In the genomic region with DNA sequence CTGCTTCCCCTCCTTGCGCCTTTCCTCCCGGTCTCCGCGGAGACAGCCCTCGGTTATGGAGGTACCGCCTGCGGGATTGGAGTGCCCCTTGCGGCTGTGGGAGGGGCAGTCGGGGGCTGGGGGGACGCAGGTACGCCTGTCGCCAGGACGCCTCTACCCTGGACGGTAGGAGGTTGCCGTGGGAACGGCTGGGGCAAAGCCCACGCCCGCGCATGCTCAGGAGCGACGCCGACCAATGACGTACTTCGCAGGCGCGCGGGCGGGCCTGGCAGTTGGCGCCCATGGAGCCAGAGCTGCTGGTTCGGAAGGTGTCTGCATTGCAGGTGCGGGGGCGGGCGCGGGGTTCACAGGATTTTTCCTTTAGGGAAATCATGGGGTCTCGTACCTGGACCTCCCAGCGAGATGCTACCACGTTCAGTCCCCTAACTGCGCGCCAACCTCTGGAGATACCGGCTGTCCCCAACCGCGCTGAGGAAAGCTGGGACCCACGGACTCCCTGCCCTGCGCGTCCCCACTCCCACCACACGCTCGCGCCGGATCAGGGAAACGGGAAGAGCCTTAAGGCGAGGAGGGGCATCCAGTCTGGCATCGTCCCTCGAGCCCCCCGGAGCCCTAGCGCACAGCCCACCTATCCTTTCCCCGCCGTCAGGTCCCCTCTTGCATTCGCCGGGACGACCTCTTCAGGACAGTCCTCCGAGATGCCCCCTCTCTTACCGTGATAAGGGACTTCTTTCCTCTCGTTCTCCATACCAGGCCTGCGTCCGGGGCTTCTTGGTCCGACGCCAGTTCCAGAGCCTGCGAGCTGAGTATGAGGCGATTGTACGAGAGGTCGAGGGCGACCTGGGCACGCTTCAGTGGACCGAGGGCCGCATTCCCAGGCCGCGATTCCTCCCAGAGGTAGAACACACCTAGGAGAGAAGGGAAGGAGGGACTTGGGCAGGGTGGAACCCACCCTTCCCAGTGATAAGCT, we compare ENCODE assay signal across 8 cellular contexts. TPM values are rescaled to one million over a fixed set of nuclear protein-coding genes. Genes with fewer than 3 reads are reported as not detected.
A peak's percentile ranks its signal among the peaks of the same experiment; 100 is the strongest.
DNase-seq lines count a peak whose midpoint lies in the region; ATAC-seq lines count a peak whose summit lies in the region.

TSS of gene IQCC (plus strand) at position 271 of the 970 bp plus-strand sequence. CDS start at position 282, 11 bp downstream.

- H3K4me1 ChIP-seq in HUES6 (ENCODE audit: control insufficient read depth, insufficient read depth, low read length) (peaks cover 16% of the 10 kb centered on the region), endocrine pancreas (ENCODE audit: control insufficient read depth, insufficient read depth, low read length) (no peaks in the 10 kb centered on the region)

- H3K36me3 ChIP-seq in HUES6 (ENCODE audit: control insufficient read depth, insufficient read depth, low read length) (peaks cover 11% of the 10 kb centered on the region; the same call in 1 of the 2 replicates), endocrine pancreas (ENCODE audit: control insufficient read depth, insufficient read depth, low read length) (no peaks in the 10 kb centered on the region)

- no peak within 1 kb of the TSS; the same call in 1 of the 2 replicates for H3K27ac ChIP-seq in HUES6 (ENCODE audit: low read depth, low read length)

- H3K9ac ChIP-seq in HUES6 (ENCODE audit: low read length): peak within 1 kb of the TSS; percentile 84
- peak within 1 kb of the TSS; percentile 90 for H3K9ac ChIP-seq in endocrine pancreas (ENCODE audit: control insufficient read depth, insufficient read depth, low read length)

- DNase-seq in 8988T (peak; percentile 77), NOMO-1 treated with DMSO at 0.1 percent for 48 hours (lab: John Stamatoyannopoulos, UW; ENCODE audit: unreplicated experiment) (peak; percentile 75), mesenteric fat pad (ENCODE audit: low spot score) (peak; percentile 96)
- DNase-seq in activated CD8-positive, alpha-beta memory T cell treated with anti-CD3 and anti-CD28 coated beads, Interleukin-2, amount 50 U/mL, for 24 hours (ENCODE audit: extremely low read depth): peak; percentile 63
- peak; percentile 68 for DNase-seq in stimulated activated CD8-positive, alpha-beta memory T cell treated with anti-CD3 and anti-CD28 coated beads, Interleukin-12 subunit alpha, Interleukin-12 subunit beta, amount 100 ng/mL, for 4 hours (ENCODE audit: low read depth)

- no peaks in the 10 kb centered on the region for H3K9me3 ChIP-seq in HUES6 (ENCODE audit: control insufficient read depth, insufficient read depth, low read depth, low read length)
- no peaks in the 10 kb centered on the region for H3K9me3 ChIP-seq in endocrine pancreas (ENCODE audit: control insufficient read depth, low read length)

- H3K27me3 ChIP-seq in HUES6 (ENCODE audit: control insufficient read depth, insufficient read depth, low read length) (peaks cover 8% of the 10 kb centered on the region; the same call in 1 of the 2 replicates), endocrine pancreas (ENCODE audit: control insufficient read depth, insufficient read depth, low read length) (no peaks in the 10 kb centered on the region)

- ATAC-seq in GM18909 (IDR thresholded peaks at IDR 0.05; ENCODE audit: poor library complexity, unreplicated experiment): peak; percentile 51

- H3K4me3 ChIP-seq in HUES6 (ENCODE audit: low read depth, low read length) (peak within 1 kb of the TSS; percentile 89), endocrine pancreas (ENCODE audit: control insufficient read depth, insufficient read depth, low read length) (peak within 1 kb of the TSS; percentile 11)

RNA-seq across cellular contexts. Expression of gene IQCC, which starts in this region (rescaled TPM):
- total RNA-seq in mesenteric fat pad: 0.67 TPM

Comparison
In these comparisons a context has a peak if more than half of its experiments do, and no peak if none do; other contexts are left out.
1. Peak in DNase-seq in mesenteric fat pad; RNA of the gene not detected or under 1 TPM.